ENCODE assay signal across 22 cellular contexts in the genomic region with DNA sequence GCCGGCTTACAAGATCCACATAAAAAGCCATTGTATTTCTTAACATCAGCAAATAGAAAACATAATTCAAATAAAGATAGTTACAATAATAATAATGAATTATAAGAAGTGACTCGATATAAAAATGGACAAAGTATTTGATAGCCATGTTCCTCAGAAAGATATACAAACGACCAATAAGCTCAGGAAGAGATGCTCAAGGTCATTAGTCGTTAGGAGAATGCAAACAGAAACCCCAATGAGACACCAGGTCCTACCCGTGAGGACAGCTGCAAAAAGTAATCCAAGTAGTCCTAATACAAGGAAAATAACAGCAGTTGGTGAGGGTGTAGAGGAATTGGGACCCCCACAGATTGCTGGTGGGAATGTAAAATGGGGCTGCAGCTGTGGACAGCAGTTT.
"Had no signal": no experiment of that assay in that cellular context is flagged by ENCODE, and none has a peak within 500 bp of the region (broad histone marks: within the 10 kb centered on the region; RNA-seq: fewer than 3 reads in every experiment).

No MANE protein-coding gene starts in this region.

- H3K27ac Mint-ChIP-seq: activated CD8-positive, alpha-beta T cell treated with anti-CD3 and anti-CD28 coated beads for 36 hours; activated naive CD8-positive, alpha-beta T cell; activated T-helper 1 cell treated with anti-CD3 and anti-CD28 coated beads, Interleukin-12 subunit alpha, Interleukin-12 subunit beta, Interleukin-2, Interleukin-4 antibody, amounts not matched to agents 30 ng/mL and 10 ng/mL and 1 ng/mL, durations not matched to agents 14 hours and 24 hours and 36 hours; brain; IgD-negative memory B cell had no signal

- H3K36me3 Mint-ChIP-seq: activated naive CD8-positive, alpha-beta T cell; brain; IgD-negative memory B cell had no signal

- ATAC-seq: activated CD8-positive, alpha-beta T cell treated with anti-CD3 and anti-CD28 coated beads for 36 hours had no signal

- DNase-seq: activated CD4-positive, CD25-positive, alpha-beta regulatory T cell; activated CD8-positive, alpha-beta memory T cell treated with anti-CD3 and anti-CD28 coated beads, Interleukin-2, amount 50 U/mL, for 4 hours; activated CD8-positive, alpha-beta T cell treated with anti-CD3 and anti-CD28 coated beads for 36 hours; activated effector memory CD4-positive, alpha-beta T cell treated with Interleukin-2 at 50 U/mL for 16 hours; activated naive CD4-positive, alpha-beta T cell; amygdala; KG1; NCI-H1092; NCI-H1417 treated with DMSO at 0.1 percent for 48 hours; NCI-H1694 treated with DMSO at 0.1 percent for 48 hours; NCI-H2029 treated with DMSO at 0.1 percent for 48 hours; NCI-H510A treated with DMSO at 0.1 percent for 48 hours; NCI-H69; NK-92 treated with Interleukin-12 subunit alpha and Interleukin-12 subunit beta, amount 100 ng/mL, for 24 hours; SIG-M5; T-helper 1 cell had no signal

- H3K27ac ChIP-seq: VCaP had no signal

- H3K9me3 Mint-ChIP-seq: activated CD8-positive, alpha-beta T cell treated with anti-CD3 and anti-CD28 coated beads for 36 hours; activated T-helper 1 cell treated with anti-CD3 and anti-CD28 coated beads, Interleukin-12 subunit alpha, Interleukin-12 subunit beta, Interleukin-2, Interleukin-4 antibody, amounts not matched to agents 30 ng/mL and 10 ng/mL and 1 ng/mL, durations not matched to agents 14 hours and 24 hours and 36 hours; central memory CD8-positive, alpha-beta T cell had no signal

- H3K4me3 Mint-ChIP-seq: activated CD8-positive, alpha-beta T cell treated with anti-CD3 and anti-CD28 coated beads for 36 hours; activated naive CD8-positive, alpha-beta T cell; activated T-helper 1 cell treated with anti-CD3 and anti-CD28 coated beads, Interleukin-12 subunit alpha, Interleukin-12 subunit beta, Interleukin-2, Interleukin-4 antibody, amounts not matched to agents 30 ng/mL and 10 ng/mL and 1 ng/mL, durations not matched to agents 14 hours and 24 hours and 36 hours; brain; central memory CD8-positive, alpha-beta T cell; IgD-negative memory B cell had no signal

- H3K4me1 Mint-ChIP-seq: central memory CD8-positive, alpha-beta T cell had no signal
